8 cellular contexts compared by ENCODE assay signal in the genomic region with DNA sequence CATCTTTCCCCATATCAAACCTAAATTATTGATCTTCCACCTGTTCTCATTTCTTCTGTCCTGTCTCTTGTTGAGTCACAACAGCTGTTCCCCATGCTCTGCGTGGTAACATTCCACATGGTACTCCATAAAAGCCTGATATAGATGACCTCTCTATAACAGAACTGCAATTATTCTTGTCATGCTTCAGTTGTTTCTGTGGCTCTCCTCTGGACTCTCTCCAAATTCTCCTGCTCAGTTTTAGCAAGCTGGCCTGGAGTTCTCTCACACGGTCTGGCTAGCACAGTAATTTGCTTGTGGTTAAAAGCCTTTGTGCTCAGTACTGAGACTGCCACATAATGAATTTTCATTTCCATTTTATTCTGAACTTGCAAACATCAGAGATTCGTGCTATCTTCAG. TPM values are rescaled to one million over a fixed set of nuclear protein-coding genes. Genes with fewer than 3 reads are reported as not detected.
DNase-seq lines count a peak whose midpoint lies in the region; ATAC-seq and TF ChIP-seq lines count a peak whose summit lies in the region.

No MANE protein-coding gene starts in this region.

- intact Hi-C loops in breast epithelium (cut with DNase I; ENCODE audit: low total_unique reads) = no loop called here

- H3K9me3 ChIP-seq in breast epithelium (no peaks in the 10 kb centered on the region), parathyroid adenoma (ENCODE audit: control insufficient read depth, low read length) (no peaks in the 10 kb centered on the region)
- no peaks in the 10 kb centered on the region for H3K9me3 ChIP-seq in effector memory CD4-positive, alpha-beta T cell (ENCODE audit: control insufficient read depth, low read length)

- H3K9me3 Mint-ChIP-seq in mesothelial cell of epicardium = peaks cover 5% of the 10 kb centered on the region
- no peaks in the 10 kb centered on the region for H3K9me3 Mint-ChIP-seq in type B pancreatic cell
- no peaks in the 10 kb centered on the region for H3K9me3 Mint-ChIP-seq in activated T-cell treated with anti-CD3 and anti-CD28 coated beads, Interleukin-2, amount 50 U/mL, for 72 hours

- peak; percentile 49 for ATAC-seq in GM18867 (IDR thresholded peaks at IDR 0.05; ENCODE audit: unreplicated experiment)
- no peak for ATAC-seq in activated T-cell treated with anti-CD3 and anti-CD28 coated beads, Interleukin-2, amount 50 U/mL, for 72 hours (replicated peaks in 1 of 2)

- H3K4me3 ChIP-seq in breast epithelium (no peak overlapping the region), parathyroid adenoma (ENCODE audit: low read depth, low read length) (no peak overlapping the region)
- no peak overlapping the region for H3K4me3 ChIP-seq in effector memory CD4-positive, alpha-beta T cell (ENCODE audit: insufficient read depth, low read depth, low read length, poor library complexity, severe bottlenecking)

- H3K4me3 Mint-ChIP-seq in mesothelial cell of epicardium = no peak overlapping the region
- no peak overlapping the region for H3K4me3 Mint-ChIP-seq in type B pancreatic cell
- H3K4me3 Mint-ChIP-seq in activated T-cell treated with anti-CD3 and anti-CD28 coated beads, Interleukin-2, amount 50 U/mL, for 72 hours = no peak overlapping the region

- no peak overlapping the region for H2AFZ ChIP-seq in parathyroid adenoma

- TF ChIP-seq CTCF in breast epithelium (IDR thresholded peaks at IDR 0.05) (no peak), parathyroid adenoma (IDR thresholded peaks at IDR 0.05) (no peak), mesothelial cell of epicardium (IDR thresholded peaks at IDR 0.05; ENCODE audit: unreplicated experiment) (no peak), type B pancreatic cell (conservative IDR thresholded peaks at IDR 0.05) (no peak)

- H3K4me1 Mint-ChIP-seq in mesothelial cell of epicardium (no peaks in the 10 kb centered on the region), type B pancreatic cell (ENCODE audit: unreplicated experiment) (no peaks in the 10 kb centered on the region)
- H3K4me1 Mint-ChIP-seq in activated T-cell treated with anti-CD3 and anti-CD28 coated beads, Interleukin-2, amount 50 U/mL, for 72 hours (ENCODE audit: low read depth) = peaks cover 11% of the 10 kb centered on the region

- H3K36me3 ChIP-seq in breast epithelium (no peaks in the 10 kb centered on the region), parathyroid adenoma (ENCODE audit: control insufficient read depth, insufficient read depth, low read length) (no peaks in the 10 kb centered on the region)
- no peaks in the 10 kb centered on the region for H3K36me3 ChIP-seq in effector memory CD4-positive, alpha-beta T cell (ENCODE audit: control insufficient read depth, insufficient read depth, low read length)

- DNase-seq in NCI-H1092 treated with DMSO at 0.1 percent for 48 hours (lab: John Stamatoyannopoulos, UW) (peak; percentile 87), breast epithelium (ENCODE audit: low spot score in 2 of 2) (no peak), mesothelial cell of epicardium (ENCODE audit: low spot score in 2 of 2, unreplicated experiment in 2 of 2) (no peak), type B pancreatic cell (ENCODE audit: extremely low spot score, unreplicated experiment) (no peak)
- no peak for DNase-seq in activated T-cell treated with anti-CD3 and anti-CD28 coated beads, Interleukin-2, amount 50 U/mL, for 72 hours
- DNase-seq in effector memory CD4-positive, alpha-beta T cell = no peak

- no peaks in the 10 kb centered on the region for H3K27me3 ChIP-seq in breast epithelium
- no peaks in the 10 kb centered on the region for H3K27me3 ChIP-seq in parathyroid adenoma (ENCODE audit: control insufficient read depth, insufficient read depth, low read length)
- no peaks in the 10 kb centered on the region for H3K27me3 ChIP-seq in effector memory CD4-positive, alpha-beta T cell (replicated peaks; ENCODE audit: control insufficient read depth, insufficient read depth, low read length, poor library complexity, severe bottlenecking)

- H3K36me3 Mint-ChIP-seq in mesothelial cell of epicardium (peaks cover 7% of the 10 kb centered on the region), type B pancreatic cell (peaks cover 4% of the 10 kb centered on the region)
- H3K36me3 Mint-ChIP-seq in activated T-cell treated with anti-CD3 and anti-CD28 coated beads, Interleukin-2, amount 50 U/mL, for 72 hours (ENCODE audit: insufficient read depth in 2 of 2) = peaks cover 2 to 4% of the 10 kb centered on the region in 2 donors

- H3K4me1 ChIP-seq in breast epithelium (no peaks in the 10 kb centered on the region), parathyroid adenoma (no peaks in the 10 kb centered on the region)
- no peaks in the 10 kb centered on the region for H3K4me1 ChIP-seq in effector memory CD4-positive, alpha-beta T cell (ENCODE audit: control insufficient read depth, insufficient read depth, low read length, poor library complexity, severe bottlenecking)

- H3K27ac Mint-ChIP-seq in mesothelial cell of epicardium (no peak overlapping the region), type B pancreatic cell (no peak overlapping the region)
- no peak overlapping the region for H3K27ac Mint-ChIP-seq in activated T-cell treated with anti-CD3 and anti-CD28 coated beads, Interleukin-2, amount 50 U/mL, for 72 hours

- TF ChIP-seq POLR2A in breast epithelium (IDR thresholded peaks at IDR 0.05) = no peak

- H3K4me2 ChIP-seq in parathyroid adenoma (ENCODE audit: low read length) = peak overlapping the region; percentile 22

- H3K79me2 ChIP-seq in parathyroid adenoma = no peaks in the 10 kb centered on the region

- peak overlapping the region; percentile 28 to 64 for H3K27ac ChIP-seq in breast epithelium
- no peak overlapping the region for H3K27ac ChIP-seq in parathyroid adenoma
- no peak overlapping the region for H3K27ac ChIP-seq in effector memory CD4-positive, alpha-beta T cell (ENCODE audit: insufficient read depth, low read length, poor library complexity, severe bottlenecking)

- H3K27me3 Mint-ChIP-seq in mesothelial cell of epicardium (ENCODE audit: low read depth) (no peaks in the 10 kb centered on the region), type B pancreatic cell (no peaks in the 10 kb centered on the region)
- H3K27me3 Mint-ChIP-seq in activated T-cell treated with anti-CD3 and anti-CD28 coated beads, Interleukin-2, amount 50 U/mL, for 72 hours (ENCODE audit: low read depth) = no peaks in the 10 kb centered on the region

- no peak overlapping the region for H3K9ac ChIP-seq in parathyroid adenoma

RNA-seq across cellular contexts. Expression of a gene that starts 10.6 kb away (rescaled TPM):
- total RNA-seq in breast epithelium (1 to 10 TPM; 1.3 to 2.5 (median 1.9) TPM), mesothelial cell of epicardium (1.7 to 2.0 TPM (median 1.9 TPM) in 3 replicates), type B pancreatic cell (ENCODE audit: low replicate concordance) (0.40 and 0.63 TPM in 2 replicates)
- total RNA-seq in activated T-cell treated with anti-CD3 and anti-CD28 coated beads, Interleukin-2, amount 50 U/mL, for 72 hours = 1 to 10 TPM in 1 of 2 donors, under 1 TPM in 1; 0.86 to 1.3 TPM

RNA-seq across cellular contexts. Expression of a gene that starts 55.7 kb away (rescaled TPM):
- total RNA-seq in breast epithelium (10 to 100 TPM; 16.0 to 36.1 (median 21.0) TPM), mesothelial cell of epicardium (24.7 to 28.5 TPM (median 28.5 TPM) in 3 replicates), type B pancreatic cell (ENCODE audit: low replicate concordance) (13.9 and 25.1 TPM in 2 replicates)
- total RNA-seq in activated T-cell treated with anti-CD3 and anti-CD28 coated beads, Interleukin-2, amount 50 U/mL, for 72 hours = 10 to 100 TPM; 19.9 to 24.4 TPM

RNA-seq across cellular contexts. Expression of a gene that starts 55.9 kb away (rescaled TPM):
- total RNA-seq in breast epithelium = 1 to 10 TPM; 2.7 to 7.2 (median 3.6) TPM
- total RNA-seq in mesothelial cell of epicardium = 5.9 to 6.7 TPM (median 6.2 TPM) in 3 replicates
- total RNA-seq in type B pancreatic cell (ENCODE audit: low replicate concordance) = 4.2 and 9.2 TPM in 2 replicates
- total RNA-seq in activated T-cell treated with anti-CD3 and anti-CD28 coated beads, Interleukin-2, amount 50 U/mL, for 72 hours = 10 to 100 TPM; 14.3 to 15.9 TPM

Comparison
In these comparisons a context has a peak if more than half of its experiments do, and no peak if none do; other contexts are left out.
1. H3K27ac ChIP-seq: peak in breast epithelium (2 of 2); none in parathyroid adenoma (single experiment) and effector memory CD4-positive, alpha-beta T cell (single experiment).